Comparison of ENCODE assay signal across 1 cellular context in genomic region chr9:113381909-113382411, GRCh38.
A peak's percentile ranks its signal among the peaks of the same experiment; 100 is the strongest.
TF ChIP-seq lines count a peak whose summit lies in the region.

No MANE protein-coding gene starts in this region.

TF ChIP-seq in HepG2, 621 proteins besides CTCF, POLR2A, EP300 and RAD21 (continued from another document and continues in another):
- TF ChIP-seq ZNF512B (CRISPR knock-in tag; IDR thresholded peaks at IDR 0.05; ENCODE audit: borderline replicate concordance), result no peak
- no peak for TF ChIP-seq NFAT5 (CRISPR knock-in tag; IDR thresholded peaks at IDR 0.05)
- TF ChIP-seq, protein P1, sequence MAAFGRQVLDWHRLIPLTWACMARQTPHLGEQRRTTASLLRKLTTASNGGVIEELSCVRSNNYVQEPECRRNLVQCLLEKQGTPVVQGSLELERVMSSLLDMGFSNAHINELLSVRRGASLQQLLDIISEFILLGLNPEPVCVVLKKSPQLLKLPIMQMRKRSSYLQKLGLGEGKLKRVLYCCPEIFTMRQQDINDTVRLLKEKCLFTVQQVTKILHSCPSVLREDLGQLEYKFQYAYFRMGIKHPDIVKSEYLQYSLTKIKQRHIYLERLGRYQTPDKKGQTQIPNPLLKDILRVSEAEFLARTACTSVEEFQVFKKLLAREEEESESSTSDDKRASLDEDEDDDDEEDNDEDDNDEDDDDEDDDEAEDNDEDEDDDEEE (CRISPR knock-in tag; IDR thresholded peaks at IDR 0.05), result no peak
- TF ChIP-seq ATF3 (CRISPR knock-in tag; IDR thresholded peaks at IDR 0.05), result no peak
- TF ChIP-seq, protein P2, sequence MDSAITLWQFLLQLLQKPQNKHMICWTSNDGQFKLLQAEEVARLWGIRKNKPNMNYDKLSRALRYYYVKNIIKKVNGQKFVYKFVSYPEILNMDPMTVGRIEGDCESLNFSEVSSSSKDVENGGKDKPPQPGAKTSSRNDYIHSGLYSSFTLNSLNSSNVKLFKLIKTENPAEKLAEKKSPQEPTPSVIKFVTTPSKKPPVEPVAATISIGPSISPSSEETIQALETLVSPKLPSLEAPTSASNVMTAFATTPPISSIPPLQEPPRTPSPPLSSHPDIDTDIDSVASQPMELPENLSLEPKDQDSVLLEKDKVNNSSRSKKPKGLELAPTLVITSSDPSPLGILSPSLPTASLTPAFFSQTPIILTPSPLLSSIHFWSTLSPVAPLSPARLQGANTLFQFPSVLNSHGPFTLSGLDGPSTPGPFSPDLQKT (CRISPR knock-in tag; IDR thresholded peaks at IDR 0.05; ENCODE audit: borderline replicate concordance), result no peak
- peak; percentile 36; the same call in 1 of the 2 replicates for TF ChIP-seq ERF (CRISPR knock-in tag; IDR thresholded peaks at IDR 0.05)
- TF ChIP-seq GABPB1 (CRISPR knock-in tag; IDR thresholded peaks at IDR 0.05), result no peak
- TF ChIP-seq ZNF318 (CRISPR knock-in tag; IDR thresholded peaks at IDR 0.05), result no peak
- TF ChIP-seq NCOR1 (IDR thresholded peaks at IDR 0.05; ENCODE audit: borderline replicate concordance, low read length), result peak; percentile 92
- TF ChIP-seq HMGXB3 (CRISPR knock-in tag; IDR thresholded peaks at IDR 0.05; ENCODE audit: borderline replicate concordance), result peak; percentile 46; the same call in 1 of the 2 replicates
- TF ChIP-seq ZNF263 (CRISPR knock-in tag; IDR thresholded peaks at IDR 0.05), result no peak
- no peak for TF ChIP-seq ZBTB26 (CRISPR knock-in tag; IDR thresholded peaks at IDR 0.05; ENCODE audit: borderline replicate concordance)
- peak; percentile 89 for TF ChIP-seq ZNF281 (CRISPR knock-in tag; IDR thresholded peaks at IDR 0.05; ENCODE audit: borderline replicate concordance)
- TF ChIP-seq ZSCAN31 (CRISPR knock-in tag; IDR thresholded peaks at IDR 0.05; ENCODE audit: low read depth), result peak; percentile 15; the same call in 1 of the 2 replicates
- no peak for TF ChIP-seq GTF3A (CRISPR knock-in tag; conservative IDR thresholded peaks at IDR 0.05)
- no peak for TF ChIP-seq ZNF589 (CRISPR knock-in tag; conservative IDR thresholded peaks at IDR 0.05)
- TF ChIP-seq FOXJ3 (CRISPR knock-in tag; IDR thresholded peaks at IDR 0.05; ENCODE audit: borderline replicate concordance), result peak; percentile 29; the same call in 1 of the 2 replicates
- TF ChIP-seq RNF2 (conservative IDR thresholded peaks at IDR 0.05; ENCODE audit: low read depth), result no peak
